ENCODE assay signal across 1 cellular context in the genomic region with DNA sequence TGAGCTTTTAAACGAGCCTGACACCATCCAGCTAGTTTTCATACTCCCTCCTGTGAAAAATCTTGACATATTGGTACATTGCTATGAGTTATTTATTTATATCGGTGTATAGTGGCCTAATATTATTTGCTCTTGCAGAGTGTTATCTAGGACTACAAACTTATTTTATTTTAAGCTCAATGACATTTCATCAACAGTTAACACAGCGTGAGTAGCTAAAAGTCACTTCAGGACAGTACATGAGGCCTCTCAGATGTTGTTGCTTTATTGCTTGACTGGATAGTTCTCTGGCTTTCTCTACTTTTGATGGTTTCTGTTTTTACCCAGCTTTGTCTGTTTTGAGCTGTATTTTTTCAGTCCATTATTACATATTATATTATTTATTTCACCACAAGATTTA.
TF ChIP-seq lines count a peak whose summit lies in the region.

No MANE protein-coding gene starts in this region.

TF ChIP-seq in GM12878, 131 proteins besides CTCF, POLR2A, EP300 and RAD21:
- TF ChIP-seq BMI1 (IDR thresholded peaks at IDR 0.05; ENCODE audit: borderline replicate concordance), result no peak
- no peak for TF ChIP-seq PAX8 (IDR thresholded peaks at IDR 0.05)
- TF ChIP-seq, protein P1, sequence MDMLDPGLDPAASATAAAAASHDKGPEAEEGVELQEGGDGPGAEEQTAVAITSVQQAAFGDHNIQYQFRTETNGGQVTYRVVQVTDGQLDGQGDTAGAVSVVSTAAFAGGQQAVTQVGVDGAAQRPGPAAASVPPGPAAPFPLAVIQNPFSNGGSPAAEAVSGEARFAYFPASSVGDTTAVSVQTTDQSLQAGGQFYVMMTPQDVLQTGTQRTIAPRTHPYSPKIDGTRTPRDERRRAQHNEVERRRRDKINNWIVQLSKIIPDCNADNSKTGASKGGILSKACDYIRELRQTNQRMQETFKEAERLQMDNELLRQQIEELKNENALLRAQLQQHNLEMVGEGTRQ (IDR thresholded peaks at IDR 0.05; ENCODE audit: borderline replicate concordance, low read depth, low read length), result no peak
- no peak for TF ChIP-seq STAT1 (conservative IDR thresholded peaks at IDR 0.05)
- TF ChIP-seq YBX1 (IDR thresholded peaks at IDR 0.05), result no peak
- TF ChIP-seq, protein P2, sequence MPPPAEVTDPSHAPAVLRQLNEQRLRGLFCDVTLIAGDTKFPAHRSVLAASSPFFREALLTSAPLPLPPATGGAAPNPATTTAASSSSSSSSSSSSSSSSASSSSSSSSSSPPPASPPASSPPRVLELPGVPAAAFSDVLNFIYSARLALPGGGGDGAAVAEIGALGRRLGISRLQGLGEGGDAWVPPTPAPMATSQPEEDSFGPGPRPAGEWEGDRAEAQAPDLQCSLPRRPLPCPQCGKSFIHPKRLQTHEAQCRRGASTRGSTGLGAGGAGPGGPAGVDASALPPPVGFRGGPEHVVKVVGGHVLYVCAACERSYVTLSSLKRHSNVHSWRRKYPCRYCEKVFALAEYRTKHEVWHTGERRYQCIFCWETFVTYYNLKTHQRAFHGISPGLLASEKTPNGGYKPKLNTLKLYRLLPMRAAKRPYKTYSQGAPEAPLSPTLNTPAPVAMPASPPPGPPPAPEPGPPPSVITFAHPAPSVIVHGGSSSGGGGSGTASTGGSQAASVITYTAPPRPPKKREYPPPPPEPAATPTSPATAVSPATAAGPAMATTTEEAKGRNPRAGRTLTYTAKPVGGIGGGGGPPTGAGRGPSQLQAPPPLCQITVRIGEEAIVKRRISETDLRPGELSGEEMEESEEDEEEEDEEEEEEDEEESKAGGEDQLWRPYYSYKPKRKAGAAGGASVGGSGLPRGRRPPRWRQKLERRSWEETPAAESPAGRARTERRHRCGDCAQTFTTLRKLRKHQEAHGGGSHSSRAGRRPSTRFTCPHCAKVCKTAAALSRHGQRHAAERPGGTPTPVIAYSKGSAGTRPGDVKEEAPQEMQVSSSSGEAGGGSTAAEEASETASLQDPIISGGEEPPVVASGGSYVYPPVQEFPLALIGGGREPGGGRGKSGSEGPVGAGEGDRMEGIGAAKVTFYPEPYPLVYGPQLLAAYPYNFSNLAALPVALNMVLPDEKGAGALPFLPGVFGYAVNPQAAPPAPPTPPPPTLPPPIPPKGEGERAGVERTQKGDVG (CRISPR knock-in tag; IDR thresholded peaks at IDR 0.05), result no peak
